Comparison of ENCODE assay signal across 8 cellular contexts in the genomic region with DNA sequence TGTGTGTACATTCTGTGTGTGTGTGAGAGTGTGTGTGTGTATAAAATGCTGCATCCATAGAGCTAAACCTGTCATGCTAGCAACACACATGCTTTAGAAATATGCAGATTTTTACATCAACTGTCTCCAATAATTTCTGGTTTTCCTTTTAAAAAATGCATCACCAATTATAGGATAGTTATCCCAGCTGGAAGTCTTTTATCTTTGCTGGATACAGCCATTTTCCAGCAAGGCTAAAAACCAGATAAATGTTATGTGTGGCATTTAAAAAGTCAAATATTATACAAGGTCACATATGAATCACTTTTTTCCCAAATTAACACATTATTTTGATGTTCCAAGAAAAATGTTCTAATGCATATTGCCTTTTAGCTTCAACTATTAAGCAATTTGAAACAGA.
"Had no signal": no experiment of that assay in that cellular context is flagged by ENCODE, and none has a peak within 500 bp of the region (broad histone marks: within the 10 kb centered on the region; RNA-seq: fewer than 3 reads in every experiment).

No MANE protein-coding gene starts in this region.

- H2AFZ ChIP-seq: GM23248, GM23338 had no signal

- H3K9me3 Mint-ChIP-seq: HFFc6 had no signal

- H3K4me1 ChIP-seq: HAP-1 had no signal

- H3K9me3 ChIP-seq: HAP-1 had no signal

- DNase-seq: GM23248, GOT3, H7, H9, HCEC 1CT, HFFc6 had no signal

- H3K36me3 ChIP-seq: HAP-1 had no signal

- H3K4me3 ChIP-seq: GM23248, GM23338, HAP-1 had no signal

- H3K4me2 ChIP-seq: GM23338 had no signal

- H3K27ac Mint-ChIP-seq: GM23338, H9, HFFc6 had no signal

- H3K4me3 Mint-ChIP-seq: GM23338, H9, HFFc6 had no signal

- H3K27ac ChIP-seq: GM23248 had no signal

- H3K9ac ChIP-seq: GM23248 had no signal
